In the genomic region with DNA sequence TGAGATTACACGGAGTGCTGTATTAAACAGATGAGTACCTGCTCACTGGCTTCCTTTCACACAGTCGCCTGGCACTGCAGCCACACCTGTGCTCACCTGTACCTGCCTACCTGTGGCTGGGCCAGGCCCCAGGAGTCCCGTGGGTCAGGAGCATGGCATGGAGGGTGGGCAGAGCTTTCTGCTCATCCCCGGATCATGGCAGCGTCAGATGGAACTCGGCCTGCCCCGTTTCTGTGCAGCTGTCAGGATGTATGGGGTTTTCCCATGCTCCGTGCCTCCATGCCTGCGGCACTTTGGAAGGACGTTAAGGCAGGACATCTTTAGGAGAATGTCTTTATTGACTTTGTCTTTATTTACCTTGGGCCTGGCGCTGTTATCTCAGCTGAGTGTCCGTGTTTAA, we compare ENCODE assay signal across 29 cellular contexts.
"Had no signal": no experiment of that assay in that cellular context is flagged by ENCODE, and none has a peak within 500 bp of the region (broad histone marks: within the 10 kb centered on the region; RNA-seq: fewer than 3 reads in every experiment).

No MANE protein-coding gene starts in this region.

- H3K36me3 Mint-ChIP-seq: natural killer cell had no signal

- H3K9me3 ChIP-seq: colonic mucosa, gastroesophageal sphincter, heart left ventricle, left ventricle myocardium inferior, lower lobe of right lung, right lobe of liver, thoracic aorta, upper lobe of left lung had no signal

- H3K4me3 Mint-ChIP-seq: dendritic cell treated with granulocyte-macrophage colony-stimulating factor and Interleukin-4, amounts not matched to agents 40 ng/mL and 50 ng/mL, for 4 days; endodermal cell; immature natural killer cell; natural killer cell; neural crest cell; stimulated activated naive B cell treated with anti-CD40 and anti-IgM and Interleukin-4, amounts not matched to agents 10 μg/mL and 1 μg/mL and 100 μg/mL, for 72 hours; stimulated activated naive CD8-positive, alpha-beta T cell treated with anti-CD3 and anti-CD28 coated beads, Interleukin-15, Interleukin-2, amounts not matched to agents 100 ng/mL and 50 ng/mL, for 24 hours had no signal

- H3K27me3 ChIP-seq: colonic mucosa, gastroesophageal sphincter, heart left ventricle, right lobe of liver, tibial nerve, upper lobe of left lung had no signal

- H3K4me3 ChIP-seq: colonic mucosa, gastroesophageal sphincter, heart left ventricle, left ventricle myocardium inferior, lower lobe of right lung, right lobe of liver, thoracic aorta, tibial nerve, upper lobe of left lung had no signal

- H3K4me1 ChIP-seq: colonic mucosa, gastroesophageal sphincter, heart left ventricle, left ventricle myocardium inferior, lower lobe of right lung, parathyroid adenoma, right lobe of liver, tibial nerve, upper lobe of left lung had no signal

- ATAC-seq: esophagus mucosa; gastroesophageal sphincter; heart left ventricle; left colon; lower lobe of right lung; natural killer cell; right lobe of liver; stimulated activated naive B cell treated with anti-CD40 and anti-IgM and Interleukin-4, amounts not matched to agents 10 μg/mL and 1 μg/mL and 100 μg/mL, for 72 hours had no signal

- H3K36me3 ChIP-seq: colonic mucosa, gastroesophageal sphincter, heart left ventricle, left ventricle myocardium inferior, lower lobe of right lung, right lobe of liver, thoracic aorta, upper lobe of left lung had no signal

- H3K27me3 Mint-ChIP-seq: dendritic cell treated with granulocyte-macrophage colony-stimulating factor and Interleukin-4, amounts not matched to agents 40 ng/mL and 50 ng/mL, for 4 days; stimulated activated naive B cell treated with anti-CD40 and anti-IgM and Interleukin-4, amounts not matched to agents 10 μg/mL and 1 μg/mL and 100 μg/mL, for 72 hours; stimulated activated naive CD8-positive, alpha-beta T cell treated with anti-CD3 and anti-CD28 coated beads, Interleukin-15, Interleukin-2, amounts not matched to agents 100 ng/mL and 50 ng/mL, for 24 hours had no signal

- H3K4me1 Mint-ChIP-seq: endodermal cell, neural crest cell had no signal

- H3K27ac ChIP-seq: colonic mucosa, epithelial cell of prostate, gastroesophageal sphincter, heart left ventricle, left ventricle myocardium inferior, lower lobe of right lung, parathyroid adenoma, right lobe of liver, thoracic aorta, tibial nerve, upper lobe of left lung had no signal

- H3K9me3 Mint-ChIP-seq: endodermal cell, immature natural killer cell, natural killer cell, neural crest cell had no signal

- DNase-seq: colonic mucosa; effector CD8-positive, alpha-beta T cell; endodermal cell; foreskin fibroblast; heart left ventricle; hippocampal formation; immature natural killer cell; islet precursor cell; kidney glomerular epithelial cell; left colon; left ventricle myocardium inferior; lower lobe of right lung; natural killer cell; small intestine; stimulated activated CD4-positive, alpha-beta T cell treated with anti-CD3 and anti-CD28 coated beads, Interleukin-15, amount 100 ng/mL, for 24 hours; stimulated activated CD4-positive, alpha-beta T cell treated with anti-CD3 and anti-CD28 coated beads, Interleukin-2, amount 100 ng/mL, for 48 hours; stimulated activated naive B cell treated with anti-CD40 and anti-IgM and Interleukin-4, amounts not matched to agents 10 μg/mL and 1 μg/mL and 100 μg/mL, for 72 hours; upper lobe of left lung had no signal

- H3K27ac Mint-ChIP-seq: dendritic cell treated with granulocyte-macrophage colony-stimulating factor and Interleukin-4, amounts not matched to agents 40 ng/mL and 50 ng/mL, for 4 days; endodermal cell; immature natural killer cell; natural killer cell; progenitor cell of endocrine pancreas; stimulated activated naive CD8-positive, alpha-beta T cell treated with anti-CD3 and anti-CD28 coated beads, Interleukin-15, Interleukin-2, amounts not matched to agents 100 ng/mL and 50 ng/mL, for 24 hours had no signal
